Comparison of ENCODE assay signal across 15 cellular contexts in the genomic region with DNA sequence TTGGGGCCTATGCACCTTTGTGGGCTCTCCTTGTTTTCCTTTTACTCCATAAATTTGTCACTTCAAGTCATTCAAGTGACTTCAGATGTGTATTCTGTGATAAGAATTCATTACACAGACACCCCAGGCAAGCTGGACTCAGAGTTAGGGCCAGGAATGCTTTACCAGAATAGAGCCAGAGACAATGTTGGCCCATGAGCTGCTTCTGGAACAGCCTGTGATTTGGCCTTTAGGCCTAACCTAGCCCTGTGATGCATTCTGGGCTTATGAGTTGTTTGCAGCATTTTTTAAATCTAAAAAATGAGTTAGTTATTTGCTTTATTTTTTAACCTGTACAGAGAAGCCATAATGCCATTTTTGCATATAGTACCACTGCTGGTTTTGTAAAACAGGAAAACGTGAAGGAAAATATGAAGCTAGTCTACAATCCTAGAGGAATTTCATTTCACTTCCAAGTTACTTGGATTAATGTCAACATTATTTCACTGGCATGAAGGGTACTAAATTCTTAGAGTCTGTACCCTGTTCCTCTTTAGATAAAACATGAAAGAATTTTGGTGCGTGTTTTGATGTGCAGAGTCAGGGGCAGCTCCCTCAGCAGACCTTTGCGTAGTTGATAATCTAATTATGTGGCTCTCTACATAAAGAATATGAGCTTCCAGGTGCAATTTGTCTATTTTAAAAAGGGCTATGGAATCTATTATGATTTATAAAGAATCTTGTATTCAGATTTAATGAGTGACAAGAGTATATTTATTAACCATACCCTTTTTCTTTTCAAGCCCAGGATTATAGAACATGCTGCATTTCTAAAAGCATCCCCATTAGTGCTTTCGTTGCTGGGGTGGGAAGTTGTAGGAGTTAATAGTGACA.
DNase-seq lines count a peak whose midpoint lies in the region; ATAC-seq and TF ChIP-seq lines count a peak whose summit lies in the region.
"Had no signal": no experiment of that assay in that cellular context is flagged by ENCODE, and none has a peak within 500 bp of the region (broad histone marks: within the 10 kb centered on the region; RNA-seq: fewer than 3 reads in every experiment).

No MANE protein-coding gene starts in this region.

- intact Hi-C loops in ascending aorta (cut with DNase I) (loop anchor here (5.0 kb wide), 1 partner anchor 104 kb away; no protein-coding TSS in a partner anchor), left cardiac atrium (cut with DNase I) (no loop called here)

- H3K4me3 Mint-ChIP-seq in osteocyte (ENCODE audit: unreplicated experiment), result no peak overlapping the region
- H3K4me3 Mint-ChIP-seq: activated CD4-positive, alpha-beta T cell treated with anti-CD3 and anti-CD28 coated beads, Interleukin-2, amount 10 ng/mL, durations not matched to agents 24 days and 14 days; stimulated activated naive B cell treated with anti-CD40 and anti-IgM and Interleukin-4, amounts not matched to agents 10 μg/mL and 1 μg/mL and 100 μg/mL, for 72 hours had no signal

- H3K4me1 ChIP-seq in ascending aorta (peaks cover 33 to 70% of the 10 kb centered on the region in 2 donors), tibial nerve (peaks cover 0 to 84% (median 39%) of the 10 kb centered on the region in 4 donors)

- H3K36me3 ChIP-seq in ascending aorta (no peaks in the 10 kb centered on the region), tibial nerve (no peaks in the 10 kb centered on the region)

- no peaks in the 10 kb centered on the region for H3K9me3 Mint-ChIP-seq in osteocyte (ENCODE audit: unreplicated experiment)
- H3K9me3 Mint-ChIP-seq: activated CD4-positive, alpha-beta T cell treated with anti-CD3 and anti-CD28 coated beads, Interleukin-2, amount 10 ng/mL, durations not matched to agents 24 days and 14 days; stimulated activated naive B cell treated with anti-CD40 and anti-IgM and Interleukin-4, amounts not matched to agents 10 μg/mL and 1 μg/mL and 100 μg/mL, for 72 hours had no signal

- DNase-seq in ascending aorta (ENCODE audit: low spot score in 2 of 2) (no peak), left cardiac atrium (no peak), osteocyte (ENCODE audit: extremely low spot score, unreplicated experiment) (no peak), tibial nerve (ENCODE audit: low spot score in 2 of 2) (no peak), inferior parietal cortex (ENCODE audit: extremely low spot score) (no peak)
- no peak for DNase-seq in activated naive CD4-positive, alpha-beta T cell (lab: John Stamatoyannopoulos, UW)
- DNase-seq: activated CD4-positive, alpha-beta T cell treated with anti-CD3 and anti-CD28 coated beads, Interleukin-2, amount 10 ng/mL, durations not matched to agents 24 days and 14 days; activated CD8-positive, alpha-beta memory T cell treated with anti-CD3 and anti-CD28 coated beads, Interleukin-2, amount 50 U/mL, for 4 hours; Caco-2; dermis blood vessel endothelial cell; NCI-H146; NCI-H226; stimulated activated naive B cell treated with anti-CD40 and anti-IgM and Interleukin-4, amounts not matched to agents 10 μg/mL and 1 μg/mL and 100 μg/mL, for 72 hours had no signal

- no peak for TF ChIP-seq POLR2A in tibial nerve (IDR thresholded peaks at IDR 0.05)

- TF ChIP-seq EP300 in tibial nerve (IDR thresholded peaks at IDR 0.05), result peak in 1 of 2 donors; percentile 63

- H3K27me3 Mint-ChIP-seq in osteocyte (ENCODE audit: unreplicated experiment), result no peaks in the 10 kb centered on the region
- H3K27me3 Mint-ChIP-seq: activated CD4-positive, alpha-beta T cell treated with anti-CD3 and anti-CD28 coated beads, Interleukin-2, amount 10 ng/mL, durations not matched to agents 24 days and 14 days; stimulated activated naive B cell treated with anti-CD40 and anti-IgM and Interleukin-4, amounts not matched to agents 10 μg/mL and 1 μg/mL and 100 μg/mL, for 72 hours had no signal

- peak overlapping the region; percentile 76 to 91 for H3K27ac ChIP-seq in ascending aorta
- peak overlapping the region; percentile 8 to 80 (median 62) for H3K27ac ChIP-seq in tibial nerve

- H3K36me3 Mint-ChIP-seq in osteocyte (ENCODE audit: unreplicated experiment), result peaks cover 3% of the 10 kb centered on the region
- H3K36me3 Mint-ChIP-seq: stimulated activated naive B cell treated with anti-CD40 and anti-IgM and Interleukin-4, amounts not matched to agents 10 μg/mL and 1 μg/mL and 100 μg/mL, for 72 hours had no signal

- H3K4me3 ChIP-seq in ascending aorta (peak overlapping the region in 1 of 2 donors; percentile 15), tibial nerve (no peak overlapping the region)

- H3K27me3 ChIP-seq in ascending aorta, result no peaks in the 10 kb centered on the region
- H3K27me3 ChIP-seq in tibial nerve, result no peaks in the 10 kb centered on the region

- TF ChIP-seq CTCF in ascending aorta (IDR thresholded peaks at IDR 0.05) (no peak), osteocyte (IDR thresholded peaks at IDR 0.05) (no peak), tibial nerve (IDR thresholded peaks at IDR 0.05) (no peak)

- H3K9me3 ChIP-seq in ascending aorta (no peaks in the 10 kb centered on the region), tibial nerve (no peaks in the 10 kb centered on the region)
- H3K9me3 ChIP-seq: Caco-2 had no signal

- 53 to 58% methylated on average over 4 of the region's 4 CpGs for WGBS in tibial nerve, 2 donors

- ATAC-seq in left cardiac atrium (peak; percentile 73 to 82), HG02610 (IDR thresholded peaks at IDR 0.05; ENCODE audit: unreplicated experiment) (no peak)
- ATAC-seq: Panc1; stimulated activated naive B cell treated with anti-CD40 and anti-IgM and Interleukin-4, amounts not matched to agents 10 μg/mL and 1 μg/mL and 100 μg/mL, for 72 hours had no signal

- peak overlapping the region; percentile 21 for H3K27ac Mint-ChIP-seq in osteocyte (ENCODE audit: unreplicated experiment)
- H3K27ac Mint-ChIP-seq: activated CD4-positive, alpha-beta T cell treated with anti-CD3 and anti-CD28 coated beads, Interleukin-2, amount 10 ng/mL, durations not matched to agents 24 days and 14 days; stimulated activated naive B cell treated with anti-CD40 and anti-IgM and Interleukin-4, amounts not matched to agents 10 μg/mL and 1 μg/mL and 100 μg/mL, for 72 hours had no signal

- peaks cover 68% of the 10 kb centered on the region for H3K4me1 Mint-ChIP-seq in osteocyte (ENCODE audit: unreplicated experiment)
- H3K4me1 Mint-ChIP-seq: stimulated activated naive B cell treated with anti-CD40 and anti-IgM and Interleukin-4, amounts not matched to agents 10 μg/mL and 1 μg/mL and 100 μg/mL, for 72 hours had no signal
